In the genomic region with DNA sequence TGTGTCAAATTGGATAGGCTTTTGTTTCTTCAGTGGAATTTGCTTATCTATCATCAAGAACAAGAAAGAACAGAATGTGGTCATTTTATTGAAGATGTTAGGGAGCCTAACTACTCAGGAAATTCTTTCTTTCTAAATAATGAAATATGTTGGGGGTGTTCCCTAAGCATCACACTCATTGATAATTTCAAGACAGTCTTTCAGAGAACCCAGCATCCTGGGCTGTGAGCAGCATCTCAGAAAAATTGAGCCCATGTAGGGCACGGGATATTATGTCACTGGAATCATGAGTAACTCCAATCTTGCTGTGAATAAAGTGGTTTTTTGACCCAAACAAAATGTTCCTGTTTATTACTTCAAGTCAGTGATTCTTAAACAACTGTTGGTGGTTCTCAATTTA, we compare ENCODE assay signal across 1 cellular context.
TF ChIP-seq lines count a peak whose summit lies in the region.

No MANE protein-coding gene starts in this region.

TF ChIP-seq in neural cell, 6 proteins besides CTCF, POLR2A, EP300 and RAD21 (continued from another document):
- TF ChIP-seq, protein P1, sequence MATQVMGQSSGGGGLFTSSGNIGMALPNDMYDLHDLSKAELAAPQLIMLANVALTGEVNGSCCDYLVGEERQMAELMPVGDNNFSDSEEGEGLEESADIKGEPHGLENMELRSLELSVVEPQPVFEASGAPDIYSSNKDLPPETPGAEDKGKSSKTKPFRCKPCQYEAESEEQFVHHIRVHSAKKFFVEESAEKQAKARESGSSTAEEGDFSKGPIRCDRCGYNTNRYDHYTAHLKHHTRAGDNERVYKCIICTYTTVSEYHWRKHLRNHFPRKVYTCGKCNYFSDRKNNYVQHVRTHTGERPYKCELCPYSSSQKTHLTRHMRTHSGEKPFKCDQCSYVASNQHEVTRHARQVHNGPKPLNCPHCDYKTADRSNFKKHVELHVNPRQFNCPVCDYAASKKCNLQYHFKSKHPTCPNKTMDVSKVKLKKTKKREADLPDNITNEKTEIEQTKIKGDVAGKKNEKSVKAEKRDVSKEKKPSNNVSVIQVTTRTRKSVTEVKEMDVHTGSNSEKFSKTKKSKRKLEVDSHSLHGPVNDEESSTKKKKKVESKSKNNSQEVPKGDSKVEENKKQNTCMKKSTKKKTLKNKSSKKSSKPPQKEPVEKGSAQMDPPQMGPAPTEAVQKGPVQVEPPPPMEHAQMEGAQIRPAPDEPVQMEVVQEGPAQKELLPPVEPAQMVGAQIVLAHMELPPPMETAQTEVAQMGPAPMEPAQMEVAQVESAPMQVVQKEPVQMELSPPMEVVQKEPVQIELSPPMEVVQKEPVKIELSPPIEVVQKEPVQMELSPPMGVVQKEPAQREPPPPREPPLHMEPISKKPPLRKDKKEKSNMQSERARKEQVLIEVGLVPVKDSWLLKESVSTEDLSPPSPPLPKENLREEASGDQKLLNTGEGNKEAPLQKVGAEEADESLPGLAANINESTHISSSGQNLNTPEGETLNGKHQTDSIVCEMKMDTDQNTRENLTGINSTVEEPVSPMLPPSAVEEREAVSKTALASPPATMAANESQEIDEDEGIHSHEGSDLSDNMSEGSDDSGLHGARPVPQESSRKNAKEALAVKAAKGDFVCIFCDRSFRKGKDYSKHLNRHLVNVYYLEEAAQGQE (IDR thresholded peaks at IDR 0.05; ENCODE audit: borderline replicate concordance): no peak
- TF ChIP-seq POLR2AphosphoS5 (IDR thresholded peaks at IDR 0.05): no peak
